8 cellular contexts compared by ENCODE assay signal in genomic region chr5:132556511-132557424, GRCh38. TPM values are rescaled to one million over a fixed set of nuclear protein-coding genes. Genes with fewer than 3 reads are reported as not detected.
DNase-seq lines count a peak whose midpoint lies in the region; ATAC-seq, FAIRE-seq and TF ChIP-seq lines count a peak whose summit lies in the region.

RAD50 (plus strand) TSS chr5:132556977; CDS start chr5:132557325, 348 bp downstream.

- peak; percentile 96 for ATAC-seq in HG03442 (IDR thresholded peaks at IDR 0.05; ENCODE audit: unreplicated experiment)

- peak within 1 kb of the TSS; percentile 93 for H3K4me3 ChIP-seq in BE2C (ENCODE audit: low read depth, low read length)

- H3K9me3 ChIP-seq in BE2C: no peaks in the 10 kb centered on the region

- peak within 1 kb of the TSS; percentile 89 for H3K27ac ChIP-seq in cingulate gyrus (ENCODE audit: low read depth, low read length)

- no peaks in the 10 kb centered on the region for H3K27me3 ChIP-seq in BE2C

- DNase-seq in BE2C: peak; percentile 94
- peak; percentile 77 for DNase-seq in GM19239 (ENCODE audit: insufficient read length, low spot score)
- DNase-seq in NCI-H524 (lab: John Stamatoyannopoulos, UW): peak; percentile 88 to 92
- DNase-seq in activated CD4-positive, alpha-beta T cell treated with anti-CD3 and anti-CD28 coated beads for 4 hours: peak; percentile 87 to 89
- DNase-seq in kidney tubule cell (ENCODE audit: low spot score): peak; percentile 93
- DNase-seq in stimulated activated CD4-positive, alpha-beta T cell treated with anti-CD3 and anti-CD28 coated beads, Interleukin-1b, Interleukin-23, amount 100 ng/mL, for 1 hour (ENCODE audit: low read depth in 2 of 2): peak; percentile 72 to 82

- H3K36me3 ChIP-seq in BE2C: peaks cover 10% of the 10 kb centered on the region; the same call in 1 of the 2 replicates

- H3K4me1 ChIP-seq in BE2C: no peaks in the 10 kb centered on the region

- no peak for TF ChIP-seq CTCF in BE2C (IDR thresholded peaks at IDR 0.05; ENCODE audit: low read depth, low read length)

- FAIRE-seq in GM19239 (lab: Jason Lieb, UNC): peak; percentile 100

RNA-seq across cellular contexts. Expression of gene RAD50, which starts in this region (rescaled TPM):
- 40.4 TPM for polyA plus RNA-seq in BE2C (2012; ENCODE audit: insufficient read depth, insufficient read length, low read depth)

Comparison
In these comparisons a context has a peak if more than half of its experiments do, and no peak if none do; other contexts are left out.
1. Peak in every context shown above with its lines: DNase-seq, ATAC-seq, H3K4me3 ChIP-seq and H3K27ac ChIP-seq.